11 cellular contexts compared by ENCODE assay signal in genomic region chr17:4635823-4636375, GRCh38. TPM values are rescaled to one million over a fixed set of nuclear protein-coding genes. Genes with fewer than 3 reads are reported as not detected.
DNase-seq lines count a peak whose midpoint lies in the region; ATAC-seq and TF ChIP-seq lines count a peak whose summit lies in the region.
"Had no signal": no experiment of that assay in that cellular context is flagged by ENCODE, and none has a peak within 500 bp of the region (broad histone marks: within the 10 kb centered on the region; RNA-seq: fewer than 3 reads in every experiment).

No MANE protein-coding gene starts in this region.

- peaks cover 19% of the 10 kb centered on the region for H3K4me1 Mint-ChIP-seq in activated CD4-positive, alpha-beta T cell treated with anti-CD3 and anti-CD28 coated beads, Interleukin-2, amount 10 ng/mL, durations not matched to agents 24 days and 14 days
- H3K4me1 Mint-ChIP-seq in progenitor cell of endocrine pancreas (ENCODE audit: low read depth) = peaks cover 4% of the 10 kb centered on the region
- peaks cover 5% of the 10 kb centered on the region for H3K4me1 Mint-ChIP-seq in glutamatergic neuron (ENCODE audit: low read depth, unreplicated experiment)

- no peak overlapping the region for H3K27ac ChIP-seq in RWPE1
- H3K27ac ChIP-seq: sigmoid colon had no signal

- TF ChIP-seq CTCF in progenitor cell of endocrine pancreas (IDR thresholded peaks at IDR 0.05; ENCODE audit: unreplicated experiment) (no peak), glutamatergic neuron (IDR thresholded peaks at IDR 0.05; ENCODE audit: partially characterized antibody, unreplicated experiment) (no peak), RWPE1 (conservative IDR thresholded peaks at IDR 0.05; ENCODE audit: low read depth) (no peak)

- peak; percentile 63 for ATAC-seq in HG02798 (IDR thresholded peaks at IDR 0.05; ENCODE audit: poor library complexity, unreplicated experiment)
- no peak for ATAC-seq in HG02588 (IDR thresholded peaks at IDR 0.05; ENCODE audit: unreplicated experiment)

- no peaks in the 10 kb centered on the region for H3K36me3 Mint-ChIP-seq in activated CD4-positive, alpha-beta T cell treated with anti-CD3 and anti-CD28 coated beads, Interleukin-2, amount 10 ng/mL, durations not matched to agents 24 days and 14 days (ENCODE audit: low read depth)
- H3K36me3 Mint-ChIP-seq in progenitor cell of endocrine pancreas (ENCODE audit: insufficient read depth) = no peaks in the 10 kb centered on the region
- H3K36me3 Mint-ChIP-seq in glutamatergic neuron (ENCODE audit: unreplicated experiment) = no peaks in the 10 kb centered on the region
- H3K36me3 Mint-ChIP-seq: immature natural killer cell had no signal

- CTCF ChIA-PET in RWPE1 (lab: Yijun Ruan, JAX) = interaction anchor here (1.1 to 1.3 kb wide), 2 partner anchors 10 to 69 kb away, joined by 7 read pairs; no protein-coding TSS in a partner anchor

- no peak overlapping the region for H3K27ac Mint-ChIP-seq in activated CD4-positive, alpha-beta T cell treated with anti-CD3 and anti-CD28 coated beads, Interleukin-2, amount 10 ng/mL, durations not matched to agents 24 days and 14 days
- H3K27ac Mint-ChIP-seq in progenitor cell of endocrine pancreas (peak overlapping the region; percentile 38), glutamatergic neuron (ENCODE audit: unreplicated experiment) (no peak overlapping the region)
- H3K27ac Mint-ChIP-seq: immature natural killer cell had no signal

- intact Hi-C loops in activated CD4-positive, alpha-beta T cell treated with anti-CD3 and anti-CD28 coated beads, Interleukin-2, amount 10 ng/mL, durations not matched to agents 24 days and 14 days (cut with micrococcal nuclease) = loop anchor here (5.0 kb wide), 1 partner anchor 74 kb away; the partner anchor contains the start of gene GGT6

- peaks cover 3% of the 10 kb centered on the region for H3K9me3 Mint-ChIP-seq in activated CD4-positive, alpha-beta T cell treated with anti-CD3 and anti-CD28 coated beads, Interleukin-2, amount 10 ng/mL, durations not matched to agents 24 days and 14 days
- H3K9me3 Mint-ChIP-seq in progenitor cell of endocrine pancreas (ENCODE audit: low read depth) (no peaks in the 10 kb centered on the region), glutamatergic neuron (ENCODE audit: unreplicated experiment) (no peaks in the 10 kb centered on the region)

- no peak for DNase-seq in activated CD4-positive, alpha-beta T cell treated with anti-CD3 and anti-CD28 coated beads, Interleukin-2, amount 10 ng/mL, durations not matched to agents 24 days and 14 days
- no peak for DNase-seq in activated CD4-positive, alpha-beta T cell treated with anti-CD3 and anti-CD28 coated beads, Interleukin-2, amount 50 U/mL, for 1 hour
- peak; percentile 73 for DNase-seq in RPMI8226
- no peak for DNase-seq in progenitor cell of endocrine pancreas (ENCODE audit: low spot score, unreplicated experiment)
- no peak for DNase-seq in glutamatergic neuron
- DNase-seq in RWPE1 (ENCODE audit: low spot score) = no peak
- DNase-seq: activated CD4-positive, CD25-positive, alpha-beta regulatory T cell treated with anti-CD3 and anti-CD28 coated beads, Interleukin-2, amount 50 U/mL, for 72 hours; sigmoid colon had no signal

- POLR2A ChIA-PET in RWPE1 (lab: Yijun Ruan, JAX; ENCODE audit: low non-redundant PET) = no interaction called here

- peak overlapping the region; percentile 23 for H3K4me3 Mint-ChIP-seq in activated CD4-positive, alpha-beta T cell treated with anti-CD3 and anti-CD28 coated beads, Interleukin-2, amount 10 ng/mL, durations not matched to agents 24 days and 14 days
- H3K4me3 Mint-ChIP-seq in progenitor cell of endocrine pancreas (ENCODE audit: low read depth) (no peak overlapping the region), glutamatergic neuron (ENCODE audit: unreplicated experiment) (no peak overlapping the region)

- peaks cover 58% of the 10 kb centered on the region for H3K27me3 Mint-ChIP-seq in activated CD4-positive, alpha-beta T cell treated with anti-CD3 and anti-CD28 coated beads, Interleukin-2, amount 10 ng/mL, durations not matched to agents 24 days and 14 days
- H3K27me3 Mint-ChIP-seq in progenitor cell of endocrine pancreas (peaks cover 71% of the 10 kb centered on the region), glutamatergic neuron (ENCODE audit: unreplicated experiment) (peaks cover 18% of the 10 kb centered on the region)

RNA-seq across cellular contexts. Expression of gene ALOX15, which starts 5.6 kb away (rescaled TPM):
- not detected in 2 replicates for total RNA-seq in activated CD4-positive, alpha-beta T cell treated with anti-CD3 and anti-CD28 coated beads, Interleukin-2, amount 10 ng/mL, durations not matched to agents 24 days and 14 days
- total RNA-seq in progenitor cell of endocrine pancreas (0.33 and 0.69 TPM in 2 replicates), glutamatergic neuron (ENCODE audit: unreplicated experiment) (not detected)

RNA-seq across cellular contexts. Expression of gene SMTNL2, which starts 51.6 kb away (rescaled TPM):
- total RNA-seq in activated CD4-positive, alpha-beta T cell treated with anti-CD3 and anti-CD28 coated beads, Interleukin-2, amount 10 ng/mL, durations not matched to agents 24 days and 14 days = not detected in 2 replicates
- total RNA-seq in progenitor cell of endocrine pancreas (8.3 and 8.6 TPM in 2 replicates), glutamatergic neuron (ENCODE audit: unreplicated experiment) (22.0 TPM)
